10 cellular contexts compared by ENCODE assay signal in genomic region chr1:157968503-157968902, GRCh38. TPM values are rescaled to one million over a fixed set of nuclear protein-coding genes. Genes with fewer than 3 reads are reported as not detected.
A peak's percentile ranks its signal among the peaks of the same experiment; 100 is the strongest.
DNase-seq lines count a peak whose midpoint lies in the region; TF ChIP-seq lines count a peak whose summit lies in the region.
"Had no signal": no experiment of that assay in that cellular context is flagged by ENCODE, and none has a peak within 500 bp of the region (broad histone marks: within the 10 kb centered on the region; RNA-seq: fewer than 3 reads in every experiment).

No MANE protein-coding gene starts in this region.

- H3K9me3 Mint-ChIP-seq in Calu3 (ENCODE audit: low read depth, unreplicated experiment), result peaks cover 13% of the 10 kb centered on the region

- CTCF ChIA-PET in Calu3 (lab: Charles Lee), result interaction anchor here (0.8 to 2.7 kb wide), 11 partner anchors 10 to 156 kb away, joined by 3 to 21 read pairs (median 4); no protein-coding TSS in a partner anchor

- in situ Hi-C loops in GM13977 (cut with MboI; ENCODE audit: low pct_unique_long_range_greater_than_20kb, low sequenced_read_pairs, unreplicated experiment), result loop anchor here (10.0 kb wide), 1 partner anchor 156 kb away; a partner anchor contains a TSS

- H3K27me3 Mint-ChIP-seq in Calu3 (ENCODE audit: unreplicated experiment), result no peaks in the 10 kb centered on the region

- intact Hi-C loops in Calu3 (cut with micrococcal nuclease; ENCODE audit: unreplicated experiment) (loop anchor here (2.0 to 10.0 kb wide), 3 partner anchors 68 to 1106 kb away; partner anchors contain the start of gene AIM2), colonic mucosa (cut with DNase I) (no loop called here)

- H3K36me3 Mint-ChIP-seq in Calu3 (ENCODE audit: insufficient read depth, unreplicated experiment), result no peaks in the 10 kb centered on the region

- no peaks in the 10 kb centered on the region for H3K27me3 ChIP-seq in colonic mucosa

- H3K9me3 ChIP-seq in colonic mucosa, result no peaks in the 10 kb centered on the region

- peak; percentile 61 for DNase-seq in Calu3
- DNase-seq in NCI-H446 treated with DMSO at 0.1 percent for 48 hours (lab: John Stamatoyannopoulos, UW), result peak; percentile 70
- DNase-seq in colonic mucosa, result peak; percentile 73
- peak; percentile 85 for DNase-seq in myocyte (ENCODE audit: low read depth)
- no peak for DNase-seq in GM13977 (ENCODE audit: low spot score)
- DNase-seq in NCI-H2196 (lab: John Stamatoyannopoulos, UW; ENCODE audit: unreplicated experiment), result no peak
- DNase-seq in inferior parietal cortex (ENCODE audit: extremely low spot score), result no peak
- no peak for DNase-seq in putamen (ENCODE audit: low spot score)
- DNase-seq: activated gamma-delta T cell treated with Interleukin-2 at 50 U/mL for 16 hours, NCI-H345 had no signal

- TF ChIP-seq CTCF in Calu3 (IDR thresholded peaks at IDR 0.05; ENCODE audit: unreplicated experiment) (no peak), colonic mucosa (IDR thresholded peaks at IDR 0.05) (no peak), GM13977 (IDR thresholded peaks at IDR 0.05; ENCODE audit: extremely low read depth, insufficient read depth, missing control alignments) (no peak)

- peaks cover 59% of the 10 kb centered on the region for H3K4me1 Mint-ChIP-seq in Calu3 (ENCODE audit: low read depth, unreplicated experiment)

- BruUV-seq in Calu3 (replicated peaks; lab: Mats Ljungman, UMichigan), result no TSS peak

- H3K4me3 Mint-ChIP-seq in Calu3 (ENCODE audit: low read depth, unreplicated experiment), result no peak overlapping the region

- H3K27ac Mint-ChIP-seq in Calu3 (ENCODE audit: unreplicated experiment), result peak overlapping the region; percentile 64

- peak overlapping the region; percentile 73 for H3K27ac ChIP-seq in colonic mucosa

- no peak overlapping the region for H3K4me3 ChIP-seq in colonic mucosa

- peaks cover 12% of the 10 kb centered on the region for H3K4me1 ChIP-seq in colonic mucosa

- no peak overlapping the region for H3K9ac ChIP-seq in colonic mucosa (ENCODE audit: low read depth in 2 of 2, low read length in 2 of 2)

- H3K36me3 ChIP-seq in colonic mucosa, result no peaks in the 10 kb centered on the region

RNA-seq across cellular contexts. Expression of gene KIRREL1, which starts 24.9 kb away (rescaled TPM):
- total RNA-seq in Calu3 (2022) (19.0 and 31.4 TPM in 2 replicates), colonic mucosa (10 to 100 TPM in 1 of 2 donors, 1 to 10 TPM in 1; 5.8 to 12.8 TPM), myocyte (41.8 and 50.2 TPM in 2 replicates)
- polyA plus RNA-seq in myocyte (2012), result 118 TPM

Comparison
In these comparisons a context has a peak if more than half of its experiments do, and no peak if none do; other contexts are left out.
1. DNase-seq: peak in Calu3 (single experiment), NCI-H446 treated with DMSO at 0.1 percent for 48 hours (single experiment), colonic mucosa (single experiment) and myocyte (single experiment); none in GM13977 (single experiment), NCI-H2196 (single experiment), inferior parietal cortex (single experiment) and putamen (single experiment).